22 cellular contexts compared by ENCODE assay signal in genomic region chr11:134560066-134560465, GRCh38.
DNase-seq lines count a peak whose midpoint lies in the region; ATAC-seq and TF ChIP-seq lines count a peak whose summit lies in the region.
"Had no signal": no experiment of that assay in that cellular context is flagged by ENCODE, and none has a peak within 500 bp of the region (broad histone marks: within the 10 kb centered on the region; RNA-seq: fewer than 3 reads in every experiment).

No MANE protein-coding gene starts in this region.

- peak in 1 of 3 donors; percentile 21 for ATAC-seq in natural killer cell
- ATAC-seq in PC-3, result no peak
- ATAC-seq: effector memory CD8-positive, alpha-beta T cell; left lung had no signal

- TF ChIP-seq POLR2A in vagina (IDR thresholded peaks at IDR 0.05), result no peak

- H3K79me2 ChIP-seq in PC-3 (ENCODE audit: low read length), result no peaks in the 10 kb centered on the region

- BruUV-seq in PC-3 (replicated peaks; lab: Mats Ljungman, UMichigan), result no TSS peak

- H3K9ac ChIP-seq in PC-3 (ENCODE audit: low read length), result no peak overlapping the region
- H3K9ac ChIP-seq: GM23248, neural progenitor cell had no signal

- H3K4me1 Mint-ChIP-seq in chondrocyte (ENCODE audit: low read depth), result peaks cover 8% of the 10 kb centered on the region
- H3K4me1 Mint-ChIP-seq in natural killer cell, result peaks cover 0 to 15% of the 10 kb centered on the region in 2 donors
- H3K4me1 Mint-ChIP-seq: CD4-positive, CD25-positive, alpha-beta regulatory T cell had no signal

- peak; percentile 1 for DNase-seq in stimulated activated CD4-positive, alpha-beta T cell treated with anti-CD3 and anti-CD28 coated beads, Interleukin-4, amount 100 ng/mL, for 24 hours
- DNase-seq in stimulated activated CD4-positive, alpha-beta T cell treated with anti-CD3 and anti-CD28 coated beads, Interleukin-4, amount 100 ng/mL, for 4 hours, result no peak
- DNase-seq in chondrocyte (ENCODE audit: low spot score) (peak; percentile 77), natural killer cell (peak; percentile 10), vagina (ENCODE audit: extremely low spot score in 2 of 2) (peak; percentile 72 to 74), caudate nucleus (lab: John Stamatoyannopoulos, UW) (no peak), PC-3 (no peak)
- no peak for DNase-seq in stimulated activated CD4-positive, alpha-beta T cell treated with anti-CD3 and anti-CD28 coated beads, Interleukin-12 subunit alpha, Interleukin-12 subunit beta, amount 100 ng/mL, for 4 hours
- DNase-seq: activated CD4-positive, alpha-beta T cell treated with anti-CD3 and anti-CD28 coated beads, Interleukin-2, amount 50 U/mL, for 1 hour; activated naive CD4-positive, alpha-beta T cell treated with anti-CD3 and anti-CD28 coated beads for 36 hours; activated T-cell treated with anti-CD3 and anti-CD28 coated beads, Interleukin-2, amount 50 U/mL, for 1 hour; CD4-positive, CD25-positive, alpha-beta regulatory T cell; DMS 273 treated with DMSO at 0.1 percent for 48 hours; effector memory CD8-positive, alpha-beta T cell; GF-D8; GM23248; IMR-90; left lung; MG63; NCI-H1417 treated with DMSO at 0.1 percent for 48 hours; SHP77 treated with DMSO at 0.1 percent for 48 hours had no signal

- H3F3A ChIP-seq in PC-3 (ENCODE audit: low read length, unreplicated experiment), result no peaks in the 10 kb centered on the region

- H3K4me3 ChIP-seq in vagina (no peak overlapping the region), PC-3 (ENCODE audit: low read length) (no peak overlapping the region)
- H3K4me3 ChIP-seq: GM23248, left lung, MG63, neural progenitor cell had no signal

- H3K4me2 ChIP-seq in PC-3 (ENCODE audit: low read length), result no peak overlapping the region
- H3K4me2 ChIP-seq: neural progenitor cell had no signal

- H3K27me3 ChIP-seq in vagina (no peaks in the 10 kb centered on the region), PC-3 (ENCODE audit: low read length) (peaks cover 18% of the 10 kb centered on the region; the same call in 1 of the 2 replicates)
- H3K27me3 ChIP-seq: MG63, neural progenitor cell had no signal

- H3K27ac Mint-ChIP-seq in chondrocyte (ENCODE audit: unreplicated experiment) (no peak overlapping the region), natural killer cell (no peak overlapping the region)
- H3K27ac Mint-ChIP-seq: activated naive CD4-positive, alpha-beta T cell treated with anti-CD3 and anti-CD28 coated beads for 36 hours; effector memory CD8-positive, alpha-beta T cell had no signal

- no peak for TF ChIP-seq CTCF in chondrocyte (IDR thresholded peaks at IDR 0.05)
- TF ChIP-seq CTCF in natural killer cell (IDR thresholded peaks at IDR 0.05), result no peak
- TF ChIP-seq CTCF in vagina (IDR thresholded peaks at IDR 0.05), result no peak
- TF ChIP-seq CTCF in PC-3 (conservative IDR thresholded peaks at IDR 0.05; ENCODE audit: low read depth, low read length), result no peak

- H3K9me3 ChIP-seq in vagina (no peaks in the 10 kb centered on the region), PC-3 (ENCODE audit: low read length) (no peaks in the 10 kb centered on the region; the same call in 1 of the 2 replicates)
- H3K9me3 ChIP-seq: left lung, MG63 had no signal

- H3K4me1 ChIP-seq in vagina, result no peaks in the 10 kb centered on the region
- no peaks in the 10 kb centered on the region for H3K4me1 ChIP-seq in PC-3 (ENCODE audit: insufficient read depth, low read length)
- H3K4me1 ChIP-seq: left lung, neural progenitor cell had no signal

- H3K36me3 ChIP-seq in vagina (no peaks in the 10 kb centered on the region), PC-3 (ENCODE audit: low read depth, low read length) (no peaks in the 10 kb centered on the region)
- H3K36me3 ChIP-seq: left lung, MG63, neural progenitor cell had no signal

- intact Hi-C loops in natural killer cell (cut with micrococcal nuclease) (no loop called here), vagina (cut with DNase I) (no loop called here), PC-3 (cut with micrococcal nuclease) (no loop called here)

- H2AFZ ChIP-seq in PC-3 (ENCODE audit: low read length), result no peak overlapping the region
- H2AFZ ChIP-seq: GM23248, neural progenitor cell had no signal

- CTCF ChIA-PET in PC-3 (lab: Charles Lee), result no interaction called here

- POLR2A ChIA-PET in PC-3 (lab: Charles Lee; ENCODE audit: unreplicated experiment), result no interaction called here

- no peaks in the 10 kb centered on the region for H3K9me2 ChIP-seq in PC-3 (replicated peaks; ENCODE audit: low read length)

- H3K36me3 Mint-ChIP-seq in chondrocyte (ENCODE audit: low read depth) (no peaks in the 10 kb centered on the region), natural killer cell (no peaks in the 10 kb centered on the region)
- H3K36me3 Mint-ChIP-seq: CD4-positive, CD25-positive, alpha-beta regulatory T cell; neural progenitor cell had no signal

- H3K27ac ChIP-seq in vagina (no peak overlapping the region), caudate nucleus (ENCODE audit: low read depth, low read length) (no peak overlapping the region), PC-3 (ENCODE audit: low read length) (no peak overlapping the region)
- H3K27ac ChIP-seq: GM23248, left lung, neural progenitor cell had no signal

- H3K27me3 Mint-ChIP-seq in chondrocyte (ENCODE audit: low read depth), result peaks cover 10% of the 10 kb centered on the region
- peaks cover 10 to 13% of the 10 kb centered on the region in 2 donors for H3K27me3 Mint-ChIP-seq in natural killer cell (ENCODE audit: low read depth in 2 of 2)
- H3K27me3 Mint-ChIP-seq: CD4-positive, CD25-positive, alpha-beta regulatory T cell had no signal

- H3K4me3 Mint-ChIP-seq in chondrocyte (ENCODE audit: unreplicated experiment) (no peak overlapping the region), natural killer cell (no peak overlapping the region)
- H3K4me3 Mint-ChIP-seq: activated naive CD4-positive, alpha-beta T cell treated with anti-CD3 and anti-CD28 coated beads for 36 hours; CD4-positive, CD25-positive, alpha-beta regulatory T cell; effector memory CD8-positive, alpha-beta T cell; neural progenitor cell had no signal

- H4K20me1 ChIP-seq in PC-3 (ENCODE audit: low read length), result no peaks in the 10 kb centered on the region

- H3K9me3 Mint-ChIP-seq in chondrocyte (ENCODE audit: low read depth) (no peaks in the 10 kb centered on the region), natural killer cell (no peaks in the 10 kb centered on the region)
- H3K9me3 Mint-ChIP-seq: activated naive CD4-positive, alpha-beta T cell treated with anti-CD3 and anti-CD28 coated beads for 36 hours; effector memory CD8-positive, alpha-beta T cell had no signal

Comparison
In these comparisons a context has a peak if more than half of its experiments do, and no peak if none do; other contexts are left out.
1. DNase-seq: peak in stimulated activated CD4-positive, alpha-beta T cell treated with anti-CD3 and anti-CD28 coated beads, Interleukin-4, amount 100 ng/mL, for 24 hours (single experiment), chondrocyte (single experiment), natural killer cell (single experiment) and vagina (2 of 2); none in stimulated activated CD4-positive, alpha-beta T cell treated with anti-CD3 and anti-CD28 coated beads, Interleukin-4, amount 100 ng/mL, for 4 hours (0 of 2), caudate nucleus (0 of 61), PC-3 (single experiment) and stimulated activated CD4-positive, alpha-beta T cell treated with anti-CD3 and anti-CD28 coated beads, Interleukin-12 subunit alpha, Interleukin-12 subunit beta, amount 100 ng/mL, for 4 hours (single experiment).